9 cellular contexts compared by ENCODE assay signal in genomic region chr3:42080452-42080872, GRCh38. TPM values are rescaled to one million over a fixed set of nuclear protein-coding genes. Genes with fewer than 3 reads are reported as not detected.
DNase-seq lines count a peak whose midpoint lies in the region; ATAC-seq lines count a peak whose summit lies in the region.
"Had no signal": no experiment of that assay in that cellular context is flagged by ENCODE, and none has a peak within 500 bp of the region (broad histone marks: within the 10 kb centered on the region; RNA-seq: fewer than 3 reads in every experiment).

No MANE protein-coding gene starts in this region.

- peak in 1 of 3 donors; percentile 45 for DNase-seq in CD4-positive, CD25-positive, alpha-beta regulatory T cell
- peak in 1 of 2 donors; percentile 31 for DNase-seq in activated T-cell treated with anti-CD3 and anti-CD28 coated beads, Interleukin-2, amount 50 U/mL, for 72 hours
- DNase-seq in Right ventricle myocardium inferior (ENCODE audit: missing footprints), result no peak
- peak; percentile 96 for DNase-seq in renal cortical epithelial cell (ENCODE audit: low read depth)
- DNase-seq in NCI-H2029 treated with DMSO at 0.1 percent for 48 hours (lab: John Stamatoyannopoulos, UW), result no peak
- DNase-seq in NCI-H1105 (lab: John Stamatoyannopoulos, UW), result no peak
- no peak for DNase-seq in NCI-H345 (lab: John Stamatoyannopoulos, UW)
- DNase-seq: left cardiac atrium had no signal

- H3K27me3 ChIP-seq in CD4-positive, CD25-positive, alpha-beta regulatory T cell (ENCODE audit: control insufficient read depth, insufficient read depth, low read length), result no peaks in the 10 kb centered on the region

- H3K27ac Mint-ChIP-seq in CD4-positive, CD25-positive, alpha-beta regulatory T cell, result peak overlapping the region; percentile 71 to 81 (median 76)
- H3K27ac Mint-ChIP-seq in activated T-cell treated with anti-CD3 and anti-CD28 coated beads, Interleukin-2, amount 50 U/mL, for 72 hours, result peak overlapping the region; percentile 84

- no peak overlapping the region for H3K4me3 ChIP-seq in CD4-positive, CD25-positive, alpha-beta regulatory T cell (ENCODE audit: low read depth, low read length)

- no peaks in the 10 kb centered on the region for H3K36me3 ChIP-seq in CD4-positive, CD25-positive, alpha-beta regulatory T cell (ENCODE audit: control insufficient read depth, insufficient read depth, low read length)

- no peak overlapping the region for H3K27ac ChIP-seq in CD4-positive, CD25-positive, alpha-beta regulatory T cell (ENCODE audit: insufficient read depth, low read length, poor library complexity, severe bottlenecking)

- H3K4me1 Mint-ChIP-seq in CD4-positive, CD25-positive, alpha-beta regulatory T cell, result peaks cover 23 to 63% (median 43%) of the 10 kb centered on the region in 4 donors
- peaks cover 59% of the 10 kb centered on the region for H3K4me1 Mint-ChIP-seq in activated T-cell treated with anti-CD3 and anti-CD28 coated beads, Interleukin-2, amount 50 U/mL, for 72 hours (ENCODE audit: low read depth)

- no peaks in the 10 kb centered on the region for H3K9me3 ChIP-seq in CD4-positive, CD25-positive, alpha-beta regulatory T cell (ENCODE audit: control insufficient read depth in 2 of 2, low read length in 2 of 2)

- no peaks in the 10 kb centered on the region for H3K27me3 Mint-ChIP-seq in CD4-positive, CD25-positive, alpha-beta regulatory T cell
- H3K27me3 Mint-ChIP-seq in activated T-cell treated with anti-CD3 and anti-CD28 coated beads, Interleukin-2, amount 50 U/mL, for 72 hours (ENCODE audit: low read depth), result no peaks in the 10 kb centered on the region

- intact Hi-C loops in Right ventricle myocardium inferior (cut with DNase I), result no loop called here

- H3K4me1 ChIP-seq in CD4-positive, CD25-positive, alpha-beta regulatory T cell (ENCODE audit: control insufficient read depth, insufficient read depth, low read length, poor library complexity, severe bottlenecking), result peaks cover 15% of the 10 kb centered on the region

- peaks cover 4% of the 10 kb centered on the region for H3K36me3 Mint-ChIP-seq in CD4-positive, CD25-positive, alpha-beta regulatory T cell
- H3K36me3 Mint-ChIP-seq in activated T-cell treated with anti-CD3 and anti-CD28 coated beads, Interleukin-2, amount 50 U/mL, for 72 hours (ENCODE audit: insufficient read depth in 2 of 2), result peaks cover 2 to 5% of the 10 kb centered on the region in 2 donors

- H3K4me3 Mint-ChIP-seq in CD4-positive, CD25-positive, alpha-beta regulatory T cell, result no peak overlapping the region
- H3K4me3 Mint-ChIP-seq in activated T-cell treated with anti-CD3 and anti-CD28 coated beads, Interleukin-2, amount 50 U/mL, for 72 hours, result peak overlapping the region; percentile 44 to 92

- peak in 1 of 2 donors; percentile 52 for ATAC-seq in CD4-positive, CD25-positive, alpha-beta regulatory T cell (ENCODE audit: low read depth in 2 of 2)
- ATAC-seq in HG03460 (IDR thresholded peaks at IDR 0.05; ENCODE audit: unreplicated experiment) (peak; percentile 49), Right ventricle myocardium inferior (peak; percentile 23)
- ATAC-seq in activated T-cell treated with anti-CD3 and anti-CD28 coated beads, Interleukin-2, amount 50 U/mL, for 72 hours (replicated peaks in 1 of 2), result peak; percentile 82 to 83

- H3K9me3 Mint-ChIP-seq in CD4-positive, CD25-positive, alpha-beta regulatory T cell, result peaks cover 0 to 1% (median 0%) of the 10 kb centered on the region in 7 donors
- H3K9me3 Mint-ChIP-seq in activated T-cell treated with anti-CD3 and anti-CD28 coated beads, Interleukin-2, amount 50 U/mL, for 72 hours, result peaks cover 2 to 3% of the 10 kb centered on the region in 2 donors

RNA-seq across cellular contexts. Expression of gene TRAK1, which starts 10.7 kb away (rescaled TPM):
- 23.3 TPM for total RNA-seq in CD4-positive, CD25-positive, alpha-beta regulatory T cell
- polyA plus RNA-seq in CD4-positive, CD25-positive, alpha-beta regulatory T cell, result 1 to 10 TPM; 2.6 to 3.9 (median 3.1) TPM
- 10 to 100 TPM; 17.8 to 19.6 TPM for total RNA-seq in activated T-cell treated with anti-CD3 and anti-CD28 coated beads, Interleukin-2, amount 50 U/mL, for 72 hours
- total RNA-seq in Right ventricle myocardium inferior (267 TPM), renal cortical epithelial cell (26.4 and 84.4 TPM in 2 replicates)

Comparison
In these comparisons a context has a peak if more than half of its experiments do, and no peak if none do; other contexts are left out.
1. H3K4me3 Mint-ChIP-seq: peak in activated T-cell treated with anti-CD3 and anti-CD28 coated beads, Interleukin-2, amount 50 U/mL, for 72 hours (2 of 2); none in CD4-positive, CD25-positive, alpha-beta regulatory T cell (0 of 4).